ENCODE assay signal across 1 cellular context in genomic region chr12:6770094-6770493, GRCh38.
TF ChIP-seq lines count a peak whose summit lies in the region.

No MANE protein-coding gene starts in this region.

TF ChIP-seq in neural cell, 6 proteins besides CTCF, POLR2A, EP300 and RAD21 (continued from another document):
- TF ChIP-seq REST (IDR thresholded peaks at IDR 0.05; ENCODE audit: borderline replicate concordance), result no peak
